Comparison of ENCODE assay signal across 1 cellular context in the genomic region with DNA sequence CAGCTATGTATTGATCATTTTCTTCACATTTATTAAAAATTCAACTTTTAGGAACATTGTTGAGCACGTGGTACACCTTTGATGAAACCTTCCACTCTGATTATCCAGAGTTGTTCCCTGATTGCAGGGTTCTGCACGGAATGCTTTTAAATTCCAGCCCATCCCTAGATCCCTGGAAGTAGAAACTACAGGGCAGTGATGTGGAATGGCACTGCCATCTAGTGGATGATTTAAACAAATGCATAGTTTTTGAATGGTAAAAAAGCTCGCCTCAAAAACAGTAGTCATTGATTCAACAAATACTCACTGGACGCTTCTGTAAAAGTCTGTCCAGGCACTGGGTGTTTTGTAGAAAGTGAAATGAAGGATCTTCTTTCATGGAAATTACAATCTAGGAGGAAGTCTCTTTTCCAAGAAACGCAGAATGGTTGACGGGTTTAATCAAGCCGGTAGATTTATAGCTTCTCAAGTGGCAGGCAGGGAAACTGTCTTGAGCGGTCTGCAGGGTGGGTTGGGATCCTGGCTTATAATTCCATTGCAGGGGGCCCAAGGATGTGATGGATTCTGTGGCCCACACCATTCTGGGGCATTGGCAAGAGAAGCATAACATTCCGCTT.
TF ChIP-seq lines count a peak whose summit lies in the region.

No MANE protein-coding gene starts in this region.

TF ChIP-seq in HEK293, 187 proteins besides CTCF, POLR2A, EP300 and RAD21 (continued from another document):
- TF ChIP-seq, protein P1, sequence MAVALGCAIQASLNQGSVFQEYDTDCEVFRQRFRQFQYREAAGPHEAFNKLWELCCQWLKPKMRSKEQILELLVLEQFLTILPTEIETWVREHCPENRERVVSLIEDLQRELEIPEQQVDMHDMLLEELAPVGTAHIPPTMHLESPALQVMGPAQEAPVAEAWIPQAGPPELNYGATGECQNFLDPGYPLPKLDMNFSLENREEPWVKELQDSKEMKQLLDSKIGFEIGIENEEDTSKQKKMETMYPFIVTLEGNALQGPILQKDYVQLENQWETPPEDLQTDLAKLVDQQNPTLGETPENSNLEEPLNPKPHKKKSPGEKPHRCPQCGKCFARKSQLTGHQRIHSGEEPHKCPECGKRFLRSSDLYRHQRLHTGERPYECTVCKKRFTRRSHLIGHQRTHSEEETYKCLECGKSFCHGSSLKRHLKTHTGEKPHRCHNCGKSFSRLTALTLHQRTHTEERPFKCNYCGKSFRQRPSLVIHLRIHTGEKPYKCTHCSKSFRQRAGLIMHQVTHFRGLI (tag by site-specific recombination; IDR thresholded peaks at IDR 0.05), result no peak
- TF ChIP-seq ZNF23 (tag by site-specific recombination; IDR thresholded peaks at IDR 0.05; ENCODE audit: borderline replicate concordance), result no peak
- TF ChIP-seq, protein P2, sequence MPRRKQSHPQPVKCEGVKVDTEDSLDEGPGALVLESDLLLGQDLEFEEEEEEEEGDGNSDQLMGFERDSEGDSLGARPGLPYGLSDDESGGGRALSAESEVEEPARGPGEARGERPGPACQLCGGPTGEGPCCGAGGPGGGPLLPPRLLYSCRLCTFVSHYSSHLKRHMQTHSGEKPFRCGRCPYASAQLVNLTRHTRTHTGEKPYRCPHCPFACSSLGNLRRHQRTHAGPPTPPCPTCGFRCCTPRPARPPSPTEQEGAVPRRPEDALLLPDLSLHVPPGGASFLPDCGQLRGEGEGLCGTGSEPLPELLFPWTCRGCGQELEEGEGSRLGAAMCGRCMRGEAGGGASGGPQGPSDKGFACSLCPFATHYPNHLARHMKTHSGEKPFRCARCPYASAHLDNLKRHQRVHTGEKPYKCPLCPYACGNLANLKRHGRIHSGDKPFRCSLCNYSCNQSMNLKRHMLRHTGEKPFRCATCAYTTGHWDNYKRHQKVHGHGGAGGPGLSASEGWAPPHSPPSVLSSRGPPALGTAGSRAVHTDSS (tag by site-specific recombination; IDR thresholded peaks at IDR 0.05), result no peak
TF ChIP-seq in HEK293: peak in this region for 4.
